In genomic region chr9:95382433-95382832, GRCh38 we compare ENCODE assay signal across 12 cellular contexts.
DNase-seq lines count a peak whose midpoint lies in the region; ATAC-seq and TF ChIP-seq lines count a peak whose summit lies in the region.
"Had no signal": no experiment of that assay in that cellular context is flagged by ENCODE, and none has a peak within 500 bp of the region (broad histone marks: within the 10 kb centered on the region; RNA-seq: fewer than 3 reads in every experiment).

No MANE protein-coding gene starts in this region.

- H2BK20ac ChIP-seq in IMR-90 (ENCODE audit: low read depth, low read length), result peak overlapping the region; percentile 88

- H3K27me3 ChIP-seq in IMR-90 (ENCODE audit: control insufficient read depth, insufficient read depth, low read length) (no peaks in the 10 kb centered on the region), PC-9 (ENCODE audit: insufficient read depth, low read depth) (no peaks in the 10 kb centered on the region)

- H3K18ac ChIP-seq in IMR-90 (ENCODE audit: low read depth, low read length), result peak overlapping the region; percentile 72

- 100% methylated on average over 2 of the region's 10 CpGs; no CpG with 5 or more reads in 1 of the 2 experiments for WGBS in IMR-90 (ENCODE audit: extremely low coverage in 2 of 2, insufficient read length in 1 of 2), 2 experiments

- no peak overlapping the region for H2AK9ac ChIP-seq in IMR-90 (replicated peaks; ENCODE audit: low read depth, low read length, poor library complexity)

- no peak for TF ChIP-seq CTCF in IMR-90 (conservative IDR thresholded peaks at IDR 0.05; ENCODE audit: low read depth, low read length)
- no peak for TF ChIP-seq CTCF in PC-9 (conservative IDR thresholded peaks at IDR 0.05)

- peak overlapping the region; percentile 88 for H2BK120ac ChIP-seq in IMR-90 (ENCODE audit: low read depth, low read length)

- H3K9me3 ChIP-seq in IMR-90 (ENCODE audit: control insufficient read depth, insufficient read depth, low read length) (no peaks in the 10 kb centered on the region), PC-9 (ENCODE audit: insufficient read depth, low read depth) (no peaks in the 10 kb centered on the region; the same call in 1 of the 2 replicates)

- no peak for ATAC-seq in IMR-90 (ENCODE audit: low read depth)
- no peak for ATAC-seq in HG02763 (IDR thresholded peaks at IDR 0.05; ENCODE audit: unreplicated experiment)
- no peak for ATAC-seq in GM18502 (IDR thresholded peaks at IDR 0.05; ENCODE audit: poor library complexity, unreplicated experiment)

- H2BK5ac ChIP-seq in IMR-90 (ENCODE audit: low read depth, low read length, poor library complexity, severe bottlenecking), result peak overlapping the region; percentile 29

- CTCF ChIA-PET in IMR-90 (lab: Yijun Ruan, JAX) (interaction anchor here (1.3 to 1.6 kb wide), 2 partner anchors 9 to 33 kb away, joined by 3 to 4 read pairs; no protein-coding TSS in a partner anchor), PC-9 (lab: Charles Lee) (no interaction called here), HEK293T (lab: Yijun Ruan, JAX) (no interaction called here)

- POLR2A ChIA-PET in IMR-90 (lab: Charles Lee; ENCODE audit: unreplicated experiment), result interaction anchor here (0.6 kb wide), 1 partner anchor 9 kb away, joined by 6 read pairs; no protein-coding TSS in a partner anchor
- POLR2A ChIA-PET in PC-9 (lab: Charles Lee; ENCODE audit: unreplicated experiment), result interaction anchor here (0.6 to 1.5 kb wide), 3 partner anchors 66 to 129 kb away, joined by 4 to 14 read pairs (median 5); no protein-coding TSS in a partner anchor
- POLR2A ChIA-PET in HEK293T (lab: Yijun Ruan, JAX), result no interaction called here

- H3K4me2 ChIP-seq in IMR-90 (ENCODE audit: low read depth, low read length), result no peak overlapping the region
- H3K4me2 ChIP-seq in PC-9, result peak overlapping the region; percentile 72

- peaks cover 15% of the 10 kb centered on the region for H3K9me1 ChIP-seq in IMR-90 (ENCODE audit: insufficient read depth, low read length)

- peak overlapping the region; percentile 38; the same call in 1 of the 2 replicates for H4K5ac ChIP-seq in IMR-90 (ENCODE audit: low read depth, low read length)

- H3F3A ChIP-seq in PC-9 (ENCODE audit: insufficient read depth, low read depth), result peaks cover 45% of the 10 kb centered on the region

- H3K36me3 ChIP-seq in IMR-90 (ENCODE audit: control insufficient read depth, insufficient read depth, low read length), result no peaks in the 10 kb centered on the region
- no peaks in the 10 kb centered on the region for H3K36me3 ChIP-seq in PC-9 (ENCODE audit: low read depth)

- H4K20me1 ChIP-seq in IMR-90 (ENCODE audit: insufficient read depth, low read length) (no peaks in the 10 kb centered on the region), PC-9 (ENCODE audit: insufficient read depth) (no peaks in the 10 kb centered on the region)

- in situ Hi-C loops in IMR-90 (cut with MboI; ENCODE audit: low sequenced_read_pairs), result no loop called here

- H2AK5ac ChIP-seq in IMR-90 (ENCODE audit: low read depth, low read length), result peak overlapping the region; percentile 70

- H3K4me1 ChIP-seq in IMR-90 (ENCODE audit: control insufficient read depth, insufficient read depth, low read length), result peaks cover 17% of the 10 kb centered on the region
- peaks cover 61% of the 10 kb centered on the region for H3K4me1 ChIP-seq in PC-9 (replicated peaks; ENCODE audit: insufficient read depth)

- H3K27ac ChIP-seq in IMR-90 (ENCODE audit: insufficient read depth, low read length) (peak overlapping the region; percentile 62; the same call in 1 of the 2 replicates), PC-9 (peak overlapping the region; percentile 99)
- H3K27ac ChIP-seq: GM23248, HL-60 had no signal

- DNase-seq in NCI-H1417 (lab: John Stamatoyannopoulos, UW) (peak in 2 of 3 experiments; percentile 33 to 59), NCI-H1417 treated with DMSO at 0.1 percent for 48 hours (lab: John Stamatoyannopoulos, UW) (no peak), IMR-90 (no peak), PC-9 (peak in 1 of 2 experiments; percentile 56), glomerular visceral epithelial cell (ENCODE audit: extremely low spot score) (peak; percentile 7), HEK293T (ENCODE audit: extremely low spot score) (no peak)
- DNase-seq: NCI-H2081 treated with DMSO at 0.1 percent for 48 hours, NCI-H524 treated with DMSO at 0.1 percent for 48 hours had no signal

- H3K23ac ChIP-seq in IMR-90 (ENCODE audit: low read depth, low read length), result no peak overlapping the region

- dilution Hi-C loops in IMR-90 (cut with HindIII; ENCODE audit: low sequenced_read_pairs, unreplicated experiment), result no loop called here

- no peak for TF ChIP-seq POLR2A in IMR-90 (IDR thresholded peaks at IDR 0.05; ENCODE audit: low read depth, low read length)

- intact Hi-C loops in IMR-90 (cut with micrococcal nuclease), result loop anchor here (5.0 kb wide), 2 partner anchors 80 to 125 kb away; no protein-coding TSS in a partner anchor
- intact Hi-C loops in PC-9 (cut with micrococcal nuclease; ENCODE audit: unreplicated experiment), result loop anchor here (2.0 kb wide), 2 partner anchors 52 to 128 kb away; no protein-coding TSS in a partner anchor

- peak overlapping the region; percentile 81 for H3K4ac ChIP-seq in IMR-90 (ENCODE audit: low read depth, low read length)

- H3K79me2 ChIP-seq in PC-9 (ENCODE audit: low read depth), result no peaks in the 10 kb centered on the region

- H4K8ac ChIP-seq in IMR-90 (ENCODE audit: low read depth in 2 of 2, low read length in 2 of 2), result peak overlapping the region in 1 of 2 experiments; percentile 57; a peak in 2 of 4 replicates

- no peaks in the 10 kb centered on the region for H3K9me2 ChIP-seq in PC-9 (ENCODE audit: insufficient read depth)

- 0 out of 2 replicates have a peak overlapping the region, but pooled peaks have one; percentile 18 for H3K14ac ChIP-seq in IMR-90 (replicated peaks; ENCODE audit: low read depth, low read length)

- H3K56ac ChIP-seq in IMR-90 (ENCODE audit: extremely low read depth, insufficient read depth, low read length), result no peak overlapping the region

- H2BK15ac ChIP-seq in IMR-90 (ENCODE audit: low read depth, low read length), result peak overlapping the region; percentile 79; the same call in 1 of the 3 replicates

- no peak for TF ChIP-seq RAD21 in IMR-90 (IDR thresholded peaks at IDR 0.05; ENCODE audit: low read length)

- H4K91ac ChIP-seq in IMR-90 (ENCODE audit: insufficient read depth, low read depth, low read length), result peak overlapping the region; percentile 71; the same call in 1 of the 2 replicates

- BruUV-seq in IMR-90 (replicated peaks; lab: Mats Ljungman, UMichigan), result no TSS peak
- BruUV-seq in PC-9 (replicated peaks; lab: Mats Ljungman, UMichigan), result no TSS peak

- no peaks in the 10 kb centered on the region for H3K79me1 ChIP-seq in IMR-90 (ENCODE audit: low read depth in 1 of 2, low read length in 2 of 2)

- H3K9ac ChIP-seq in IMR-90 (ENCODE audit: low read depth, low read length), result no peak overlapping the region
- H3K9ac ChIP-seq: GM23248 had no signal

- no peak overlapping the region for H3K4me3 ChIP-seq in IMR-90 (ENCODE audit: insufficient read depth, low read depth, low read length)
- peak overlapping the region; percentile 30; the same call in 1 of the 2 replicates for H3K4me3 ChIP-seq in PC-9
- H3K4me3 ChIP-seq: GM23248 had no signal

- H2AFZ ChIP-seq in IMR-90 (replicated peaks; ENCODE audit: low read length, poor library complexity) (no peak overlapping the region), PC-9 (no peak overlapping the region)
- H2AFZ ChIP-seq: GM23248 had no signal

TF ChIP-seq in IMR-90, 13 proteins besides CTCF, POLR2A, EP300 and RAD21 (continues in another document):
- TF ChIP-seq MAZ (IDR thresholded peaks at IDR 0.05; ENCODE audit: borderline replicate concordance, low read depth, low read length), result no peak
- TF ChIP-seq MXI1 (IDR thresholded peaks at IDR 0.05; ENCODE audit: borderline replicate concordance, low read depth, low read length), result no peak
- no peak for TF ChIP-seq MAFK (IDR thresholded peaks at IDR 0.05; ENCODE audit: low read depth, low read length)
- no peak for TF ChIP-seq NFE2L2 (IDR thresholded peaks at IDR 0.05; ENCODE audit: low read depth, low read length)
- TF ChIP-seq CHD1 (IDR thresholded peaks at IDR 0.05; ENCODE audit: low read depth, low read length), result no peak
- TF ChIP-seq USF2 (IDR thresholded peaks at IDR 0.05; ENCODE audit: low read depth, low read length), result no peak
- TF ChIP-seq BHLHE40 (IDR thresholded peaks at IDR 0.05; ENCODE audit: low read depth, low read length), result no peak
- TF ChIP-seq SMC3 (IDR thresholded peaks at IDR 0.05; ENCODE audit: low read depth, low read length), result no peak
- TF ChIP-seq CEBPB (IDR thresholded peaks at IDR 0.05; ENCODE audit: low read depth, low read length), result no peak
- TF ChIP-seq RFX5 (IDR thresholded peaks at IDR 0.05; ENCODE audit: low read depth, low read length), result no peak

TF ChIP-seq in HEK293T, 16 proteins besides CTCF, POLR2A, EP300 and RAD21:
- TF ChIP-seq NFRKB (IDR thresholded peaks at IDR 0.05) (no peak), FOXM1 (IDR thresholded peaks at IDR 0.05; ENCODE audit: borderline replicate concordance) (no peak), SUZ12 (IDR thresholded peaks at IDR 0.05) (no peak), ELF4 (IDR thresholded peaks at IDR 0.05) (no peak), ZNF384 (IDR thresholded peaks at IDR 0.05) (no peak), PKNOX1 (IDR thresholded peaks at IDR 0.05) (no peak), FOXA1 (IDR thresholded peaks at IDR 0.05) (no peak), TARDBP (IDR thresholded peaks at IDR 0.05) (no peak), SP1 (IDR thresholded peaks at IDR 0.05) (no peak)

Comparison
In these comparisons a context has a peak if more than half of its experiments do, and no peak if none do; other contexts are left out.
1. DNase-seq: peak in NCI-H1417 (2 of 3) and glomerular visceral epithelial cell (single experiment); none in NCI-H1417 treated with DMSO at 0.1 percent for 48 hours (single experiment), IMR-90 (single experiment) and HEK293T (single experiment).